In genomic region chr1:171869097-171869496, GRCh38 we compare ENCODE assay signal across 23 cellular contexts. TPM values are rescaled to one million over a fixed set of nuclear protein-coding genes. Genes with fewer than 3 reads are reported as not detected.
DNase-seq lines count a peak whose midpoint lies in the region; ATAC-seq and TF ChIP-seq lines count a peak whose summit lies in the region.
"Had no signal": no experiment of that assay in that cellular context is flagged by ENCODE, and none has a peak within 500 bp of the region (broad histone marks: within the 10 kb centered on the region; RNA-seq: fewer than 3 reads in every experiment).

No MANE protein-coding gene starts in this region.

- H3K27me3 ChIP-seq in thyroid gland: no peaks in the 10 kb centered on the region
- H3K27me3 ChIP-seq in naive thymus-derived CD4-positive, alpha-beta T cell (ENCODE audit: control insufficient read depth in 2 of 2, insufficient read depth in 2 of 2, low read length in 2 of 2): no peaks in the 10 kb centered on the region
- H3K27me3 ChIP-seq: neutrophil, uterus had no signal

- no peak overlapping the region for H3K4me3 ChIP-seq in epithelial cell of esophagus (ENCODE audit: low read length)
- H3K4me3 ChIP-seq in thyroid gland (replicated peaks in 1 of 3): no peak overlapping the region
- no peak overlapping the region for H3K4me3 ChIP-seq in OCI-LY7 (ENCODE audit: low read depth, low read length, poor library complexity, severe bottlenecking)
- no peak overlapping the region for H3K4me3 ChIP-seq in naive thymus-derived CD4-positive, alpha-beta T cell (ENCODE audit: low read length)
- H3K4me3 ChIP-seq: uterus had no signal

- peaks cover 0 to 6% (median 0%) of the 10 kb centered on the region in 5 donors for H3K36me3 Mint-ChIP-seq in naive thymus-derived CD4-positive, alpha-beta T cell
- H3K36me3 Mint-ChIP-seq: activated naive CD8-positive, alpha-beta T cell; brain; IgD-negative memory B cell had no signal

- H3K27me3 Mint-ChIP-seq in naive thymus-derived CD4-positive, alpha-beta T cell: peaks cover 0 to 30% (median 4%) of the 10 kb centered on the region in 5 donors
- H3K27me3 Mint-ChIP-seq: activated naive CD8-positive, alpha-beta T cell had no signal

- no peak overlapping the region for H3K27ac Mint-ChIP-seq in naive thymus-derived CD4-positive, alpha-beta T cell
- H3K27ac Mint-ChIP-seq: activated CD8-positive, alpha-beta T cell treated with anti-CD3 and anti-CD28 coated beads, Interleukin-2, amount 10 ng/mL, durations not matched to agents 7 days and 5 days; activated naive CD8-positive, alpha-beta T cell had no signal

- H3K9me3 Mint-ChIP-seq in naive thymus-derived CD4-positive, alpha-beta T cell: peaks cover 0 to 1% (median 0%) of the 10 kb centered on the region in 11 donors
- H3K9me3 Mint-ChIP-seq: activated T-cell treated with anti-CD3 and anti-CD28 coated beads, Interleukin-2, amount 50 U/mL, for 72 hours; brain; IgD-negative memory B cell had no signal

- H3K4me1 ChIP-seq in thyroid gland (peaks cover 14 to 15% of the 10 kb centered on the region in 2 donors), OCI-LY7 (ENCODE audit: insufficient read depth, low read length, poor library complexity, severe bottlenecking) (no peaks in the 10 kb centered on the region)
- H3K4me1 ChIP-seq in naive thymus-derived CD4-positive, alpha-beta T cell (ENCODE audit: control insufficient read depth in 2 of 2, insufficient read depth in 2 of 2, low read length in 2 of 2): no peaks in the 10 kb centered on the region
- H3K4me1 ChIP-seq: uterus had no signal

- TF ChIP-seq POLR2A in thyroid gland (IDR thresholded peaks at IDR 0.05): no peak

- BruUV-seq in OCI-LY7 (replicated peaks; lab: Mats Ljungman, UMichigan): no TSS peak

- no peak for ATAC-seq in naive thymus-derived CD4-positive, alpha-beta T cell
- ATAC-seq: activated CD8-positive, alpha-beta T cell treated with anti-CD3 and anti-CD28 coated beads, Interleukin-2, amount 10 ng/mL, durations not matched to agents 7 days and 5 days; activated T-cell treated with anti-CD3 and anti-CD28 coated beads, Interleukin-2, amount 50 U/mL, for 72 hours; HCT116 had no signal

- H3K79me2 ChIP-seq in OCI-LY7 (ENCODE audit: insufficient read depth, low read depth, low read length): no peaks in the 10 kb centered on the region

- POLR2A ChIA-PET in OCI-LY7 (lab: Charles Lee): no interaction called here
- POLR2A ChIA-PET in naive thymus-derived CD4-positive, alpha-beta T cell (lab: Charles Lee): no interaction called here

- DNase-seq in NCI-H345 (lab: John Stamatoyannopoulos, UW): peak; percentile 5
- no peak for DNase-seq in NCI-H345 treated with DMSO at 0.1 percent for 48 hours (lab: John Stamatoyannopoulos, UW; ENCODE audit: unreplicated experiment)
- DNase-seq in NCI-H69 (lab: John Stamatoyannopoulos, UW): peak; percentile 25
- DNase-seq in epithelial cell of esophagus (ENCODE audit: low read depth): peak; percentile 38
- peak; percentile 31 to 50 for DNase-seq in thyroid gland
- no peak for DNase-seq in OCI-LY7 (ENCODE audit: low spot score)
- no peak for DNase-seq in naive thymus-derived CD4-positive, alpha-beta T cell
- DNase-seq in islet precursor cell: no peak
- DNase-seq: ACHN; activated CD8-positive, alpha-beta T cell treated with anti-CD3 and anti-CD28 coated beads, Interleukin-2, amount 10 ng/mL, durations not matched to agents 7 days and 5 days; activated T-cell treated with anti-CD3 and anti-CD28 coated beads, Interleukin-2, amount 50 U/mL, for 72 hours; DMS153; NCI-H2029; NCI-H748 treated with DMSO at 0.1 percent for 48 hours; T-helper 9 cell; uterus had no signal

- H3K27ac ChIP-seq in thyroid gland: peak overlapping the region in 2 of 3 donors; percentile 61 to 66
- no peak overlapping the region for H3K27ac ChIP-seq in OCI-LY7 (ENCODE audit: low read depth, low read length, poor library complexity, severe bottlenecking)
- no peak overlapping the region for H3K27ac ChIP-seq in naive thymus-derived CD4-positive, alpha-beta T cell (ENCODE audit: low read depth, low read length)
- H3K27ac ChIP-seq: C4-2B, epithelial cell of prostate, neutrophil had no signal

- H3K4me1 Mint-ChIP-seq in naive thymus-derived CD4-positive, alpha-beta T cell: peaks cover 0 to 2% (median 0%) of the 10 kb centered on the region in 7 donors
- H3K4me1 Mint-ChIP-seq: IgD-negative memory B cell had no signal

- CTCF ChIA-PET in OCI-LY7 (lab: Charles Lee; ENCODE audit: unreplicated experiment): no interaction called here
- CTCF ChIA-PET in naive thymus-derived CD4-positive, alpha-beta T cell (lab: Charles Lee): interaction anchor here (0.6 to 0.7 kb wide), 3 partner anchors 68 to 489 kb away, joined by 3 read pairs; no protein-coding TSS in a partner anchor

- H3K9me3 ChIP-seq in thyroid gland (no peaks in the 10 kb centered on the region), OCI-LY7 (ENCODE audit: low read length) (no peaks in the 10 kb centered on the region)
- H3K9me3 ChIP-seq in naive thymus-derived CD4-positive, alpha-beta T cell (ENCODE audit: control insufficient read depth in 2 of 3, low read length in 3 of 3): no peaks in the 10 kb centered on the region
- H3K9me3 ChIP-seq: neutrophil, uterus had no signal

- TF ChIP-seq CTCF in epithelial cell of esophagus (IDR thresholded peaks at IDR 0.05; ENCODE audit: insufficient read depth, low read depth, low read length, missing control alignments) (no peak), thyroid gland (IDR thresholded peaks at IDR 0.05) (no peak), OCI-LY7 (conservative IDR thresholded peaks at IDR 0.05; ENCODE audit: low read length) (no peak)

- intact Hi-C loops in thyroid gland (cut with DNase I): no loop called here
- intact Hi-C loops in OCI-LY7 (cut with micrococcal nuclease; ENCODE audit: unreplicated experiment): no loop called here
- intact Hi-C loops in naive thymus-derived CD4-positive, alpha-beta T cell (cut with micrococcal nuclease): no loop called here

- no peaks in the 10 kb centered on the region for H4K20me1 ChIP-seq in OCI-LY7 (ENCODE audit: insufficient read depth, low read length)

- H3K4me3 Mint-ChIP-seq in naive thymus-derived CD4-positive, alpha-beta T cell: no peak overlapping the region
- H3K4me3 Mint-ChIP-seq: activated CD8-positive, alpha-beta T cell treated with anti-CD3 and anti-CD28 coated beads, Interleukin-2, amount 10 ng/mL, durations not matched to agents 7 days and 5 days; activated naive CD8-positive, alpha-beta T cell; activated T-cell treated with anti-CD3 and anti-CD28 coated beads, Interleukin-2, amount 50 U/mL, for 72 hours; brain; IgD-negative memory B cell had no signal

- H3K9me2 ChIP-seq in OCI-LY7 (ENCODE audit: insufficient read depth, low read length): no peaks in the 10 kb centered on the region

- no peak overlapping the region for H2AFZ ChIP-seq in OCI-LY7 (ENCODE audit: low read length)

- no peaks in the 10 kb centered on the region for H3K36me3 ChIP-seq in thyroid gland
- H3K36me3 ChIP-seq in OCI-LY7 (ENCODE audit: insufficient read depth, low read length): no peaks in the 10 kb centered on the region
- H3K36me3 ChIP-seq in naive thymus-derived CD4-positive, alpha-beta T cell (ENCODE audit: control insufficient read depth in 2 of 3, insufficient read depth in 3 of 3, low read length in 3 of 3): no peaks in the 10 kb centered on the region
- H3K36me3 ChIP-seq: neutrophil, uterus had no signal

- no peak overlapping the region for H3K4me2 ChIP-seq in OCI-LY7 (ENCODE audit: low read length)

RNA-seq across cellular contexts. Expression of gene DNM3, which starts 27.8 kb away (rescaled TPM):
- 10 to 100 TPM in 2 of 4 donors, 1 to 10 TPM in 2; 9.0 to 13.6 (median 10.8) TPM for total RNA-seq in thyroid gland
- 0.47 and 0.80 TPM in 2 replicates for total RNA-seq in OCI-LY7 (2014; rRNA removed; shearing (Covaris generic))
- 0.30 and 0.61 TPM in 2 replicates for total RNA-seq in OCI-LY7 (2022)
- 1 to 10 TPM; 1.9 to 2.5 (median 2.1) TPM for total RNA-seq in naive thymus-derived CD4-positive, alpha-beta T cell
- polyA plus RNA-seq in naive thymus-derived CD4-positive, alpha-beta T cell: 1 to 10 TPM; 1.2 to 1.5 TPM

Comparison
In these comparisons a context has a peak if more than half of its experiments do, and no peak if none do; other contexts are left out.
1. DNase-seq: peak in NCI-H345 (single experiment), NCI-H69 (single experiment), epithelial cell of esophagus (single experiment) and thyroid gland (2 of 2); none in NCI-H345 treated with DMSO at 0.1 percent for 48 hours (single experiment), OCI-LY7 (single experiment), naive thymus-derived CD4-positive, alpha-beta T cell (0 of 9) and islet precursor cell (single experiment).
2. H3K27ac ChIP-seq: peak in thyroid gland (2 of 3); none in OCI-LY7 (single experiment) and naive thymus-derived CD4-positive, alpha-beta T cell (single experiment).